In the genomic region with DNA sequence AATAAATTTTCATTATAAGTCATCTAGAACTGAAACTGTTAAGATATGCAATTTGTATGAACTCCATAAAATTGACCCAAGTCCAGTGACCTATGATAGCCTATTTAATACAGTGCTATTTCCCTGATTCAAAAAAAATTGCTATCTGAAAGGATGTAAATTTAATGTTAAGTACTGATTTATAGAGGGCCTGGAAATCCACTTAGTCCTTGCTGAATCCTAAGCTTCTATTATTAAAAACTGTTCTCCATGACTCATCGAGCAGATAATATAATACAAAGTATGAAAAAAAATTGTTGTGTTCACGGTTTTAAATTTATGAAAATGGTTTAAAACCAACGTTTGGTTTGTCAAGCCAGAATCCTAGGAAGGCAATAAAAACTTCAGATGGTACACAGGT, we compare ENCODE assay signal across 5 cellular contexts.
"Had no signal": no experiment of that assay in that cellular context is flagged by ENCODE, and none has a peak within 500 bp of the region (broad histone marks: within the 10 kb centered on the region; RNA-seq: fewer than 3 reads in every experiment).

No MANE protein-coding gene starts in this region.

- H3K27ac ChIP-seq: HL-60 had no signal

- DNase-seq: IMR-90, KBM-7 had no signal

- ATAC-seq: HepG2, K562 had no signal

- H3K4me3 ChIP-seq: K562 had no signal
